1 cellular context compared by ENCODE assay signal in the genomic region with DNA sequence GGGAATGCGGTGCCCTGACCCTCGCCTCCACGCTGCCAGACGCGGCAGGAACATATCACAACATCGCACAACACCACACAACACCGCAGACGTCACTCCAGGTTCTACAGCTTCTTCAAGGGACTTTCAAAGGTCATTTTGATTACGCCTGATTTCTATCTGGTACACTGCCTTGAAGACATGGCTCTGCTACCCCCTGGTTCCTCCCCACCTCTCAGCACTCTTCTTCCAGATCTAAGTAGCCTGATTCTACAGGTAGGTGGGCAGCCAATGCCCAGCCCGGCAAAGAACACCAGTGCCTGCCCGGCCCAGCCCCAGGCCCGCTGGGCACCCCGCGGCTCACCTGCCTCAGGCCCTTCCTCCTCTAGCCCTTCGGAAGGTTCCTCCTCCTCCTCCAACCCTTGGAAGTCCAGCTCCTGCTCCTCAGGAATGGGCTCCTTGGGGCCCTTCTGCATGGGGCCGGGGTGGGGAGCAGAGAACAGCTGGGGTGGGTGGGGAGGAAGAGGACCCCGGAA.
TF ChIP-seq lines count a peak whose summit lies in the region.

No MANE protein-coding gene starts in this region.

TF ChIP-seq in K562, 482 proteins besides CTCF, POLR2A, EP300 and RAD21:
- TF ChIP-seq ZMIZ1 (IDR thresholded peaks at IDR 0.05; ENCODE audit: low read depth in 2 of 2, low read length in 2 of 2) (no peak), CCNT2 (IDR thresholded peaks at IDR 0.05; ENCODE audit: borderline replicate concordance, extremely low read depth, insufficient read length, low read depth, low read length) (no peak), NCOA1 (IDR thresholded peaks at IDR 0.05; ENCODE audit: low read depth) (no peak), JUNB (CRISPR knock-in tag; conservative IDR thresholded peaks at IDR 0.05) (no peak), TCF7 (IDR thresholded peaks at IDR 0.05; ENCODE audit: borderline replicate concordance) (no peak), NR2C2 (CRISPR knock-in tag; IDR thresholded peaks at IDR 0.05) (no peak), NR2C2 (tag; IDR thresholded peaks at IDR 0.05) (no peak), DEAF1 (CRISPR knock-in tag; IDR thresholded peaks at IDR 0.05) (no peak), NR2C1 (IDR thresholded peaks at IDR 0.05) (no peak), NR2C1 (tag; IDR thresholded peaks at IDR 0.05) (no peak), ZNF780A (CRISPR knock-in tag; IDR thresholded peaks at IDR 0.05) (no peak)
- TF ChIP-seq, protein P1, sequence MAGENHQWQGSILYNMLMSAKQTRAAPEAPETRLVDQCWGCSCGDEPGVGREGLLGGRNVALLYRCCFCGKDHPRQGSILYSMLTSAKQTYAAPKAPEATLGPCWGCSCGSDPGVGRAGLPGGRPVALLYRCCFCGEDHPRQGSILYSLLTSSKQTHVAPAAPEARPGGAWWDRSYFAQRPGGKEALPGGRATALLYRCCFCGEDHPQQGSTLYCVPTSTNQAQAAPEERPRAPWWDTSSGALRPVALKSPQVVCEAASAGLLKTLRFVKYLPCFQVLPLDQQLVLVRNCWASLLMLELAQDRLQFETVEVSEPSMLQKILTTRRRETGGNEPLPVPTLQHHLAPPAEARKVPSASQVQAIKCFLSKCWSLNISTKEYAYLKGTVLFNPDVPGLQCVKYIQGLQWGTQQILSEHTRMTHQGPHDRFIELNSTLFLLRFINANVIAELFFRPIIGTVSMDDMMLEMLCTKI (IDR thresholded peaks at IDR 0.05; ENCODE audit: partially characterized antibody): no peak
- TF ChIP-seq, protein P2, sequence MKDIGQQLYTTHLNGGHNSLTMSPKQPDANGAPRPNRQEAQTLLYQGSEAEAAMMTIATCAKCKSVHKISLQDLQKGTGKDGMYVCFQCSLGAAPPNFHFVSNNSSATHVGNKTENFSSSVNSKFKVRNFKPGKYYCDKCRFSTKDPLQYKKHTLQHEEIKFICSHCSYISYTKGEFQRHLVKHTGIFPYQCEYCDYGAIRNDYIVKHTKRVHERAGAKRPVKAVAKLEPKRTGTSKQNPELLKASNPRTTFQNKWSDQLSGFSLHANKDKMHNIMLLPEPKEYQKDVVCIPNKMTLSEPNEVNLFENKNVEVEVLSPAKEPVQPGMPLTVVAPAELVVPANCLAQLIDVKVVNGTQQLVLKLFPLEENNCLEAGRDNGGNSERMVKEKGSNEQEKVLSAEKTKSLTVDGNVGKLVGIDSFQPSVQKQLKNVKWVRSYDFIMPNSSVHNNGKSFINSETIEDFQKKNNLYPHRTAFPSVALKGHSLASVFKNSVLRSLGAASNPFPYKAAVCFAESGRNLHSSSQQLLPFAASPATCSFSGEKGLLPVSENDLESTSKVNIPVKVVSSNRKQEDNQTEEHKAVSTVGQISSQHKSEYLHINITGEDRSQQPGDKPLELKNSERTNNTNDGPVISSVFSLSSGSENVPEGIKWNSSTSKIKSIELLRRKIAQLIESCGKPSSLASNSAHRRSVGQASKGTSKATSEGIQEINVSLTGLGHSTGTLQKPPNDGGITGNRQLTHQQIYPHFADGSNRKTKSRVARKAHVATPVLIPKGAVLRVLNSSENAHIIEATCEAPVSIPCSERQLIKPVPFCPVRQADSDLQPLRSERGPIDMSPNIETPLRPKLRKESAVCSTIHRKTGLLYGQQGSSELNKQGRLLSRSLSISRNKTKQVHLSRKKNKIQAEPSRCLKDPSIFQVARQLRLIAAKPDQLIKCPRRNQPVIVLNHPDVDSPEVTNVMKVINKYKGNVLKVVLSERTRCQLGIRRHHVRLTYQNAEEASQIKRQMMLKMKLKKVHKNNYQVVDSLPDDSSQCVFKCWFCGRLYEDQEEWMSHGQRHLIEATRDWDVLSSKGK (CRISPR knock-in tag; IDR thresholded peaks at IDR 0.05): no peak
